8 cellular contexts compared by ENCODE assay signal in genomic region chr15:59174846-59175831, GRCh38. TPM values are rescaled to one million over a fixed set of nuclear protein-coding genes. Genes with fewer than 3 reads are reported as not detected.
DNase-seq lines count a peak whose midpoint lies in the region; ATAC-seq and TF ChIP-seq lines count a peak whose summit lies in the region.

No MANE protein-coding gene starts in this region.

- TF ChIP-seq CTCF in AG04449 (IDR thresholded peaks at IDR 0.05; ENCODE audit: insufficient read depth, low read length, missing control alignments) (peak; percentile 73), GM13977 (IDR thresholded peaks at IDR 0.05; ENCODE audit: extremely low read depth, insufficient read depth, missing control alignments) (peak; percentile 61), MM.1S (IDR thresholded peaks at IDR 0.05; ENCODE audit: low read length) (peak; percentile 53), SU-DHL-6 (IDR thresholded peaks at IDR 0.05; ENCODE audit: insufficient read depth, low read length, poor library complexity, severe bottlenecking) (peak; percentile 26), mammary epithelial cell (conservative IDR thresholded peaks at IDR 0.05 in 1 of 2, IDR thresholded peaks at IDR 0.05 in 1 of 2; ENCODE audit: extremely low read depth in 1 of 2, insufficient read depth in 1 of 2, low read depth in 1 of 2, low read length in 2 of 2) (peak; percentile 26 to 34)

- no peak overlapping the region for H3K4me2 ChIP-seq in MM.1S (ENCODE audit: low read depth, low read length)
- H3K4me2 ChIP-seq in SU-DHL-6 (ENCODE audit: low read depth, low read length, poor library complexity, severe bottlenecking): no peak overlapping the region
- H3K4me2 ChIP-seq in mammary epithelial cell (ENCODE audit: insufficient read depth, low read depth, low read length): no peak overlapping the region

- WGBS in mammary epithelial cell (ENCODE audit: low coverage, missing lambda C conversion rate): 80% methylated on average over 10 of the region's 10 CpGs

- H3K27ac ChIP-seq in MM.1S (ENCODE audit: low read length): no peak overlapping the region
- H3K27ac ChIP-seq in SU-DHL-6 (ENCODE audit: low read depth, low read length): no peak overlapping the region
- no peak overlapping the region for H3K27ac ChIP-seq in mammary epithelial cell (ENCODE audit: insufficient read depth, low read depth, low read length)

- H3K9me3 ChIP-seq in MM.1S (replicated peaks; ENCODE audit: insufficient read depth, low read length) (no peaks in the 10 kb centered on the region), SU-DHL-6 (ENCODE audit: insufficient read depth, low read length) (no peaks in the 10 kb centered on the region), mammary epithelial cell (replicated peaks; ENCODE audit: insufficient read depth, low read length) (no peaks in the 10 kb centered on the region)

- H2AFZ ChIP-seq in MM.1S (ENCODE audit: low read length) (no peak overlapping the region), SU-DHL-6 (ENCODE audit: low read depth, low read length, severe bottlenecking) (no peak overlapping the region), mammary epithelial cell (ENCODE audit: low read depth, low read length) (no peak overlapping the region)

- ATAC-seq in HG02588 (IDR thresholded peaks at IDR 0.05; ENCODE audit: unreplicated experiment): no peak

- H3K27me3 ChIP-seq in MM.1S (replicated peaks; ENCODE audit: insufficient read depth, low read length) (no peaks in the 10 kb centered on the region), SU-DHL-6 (ENCODE audit: low read length) (no peaks in the 10 kb centered on the region), mammary epithelial cell (ENCODE audit: insufficient read depth, low read length) (no peaks in the 10 kb centered on the region)

- no peaks in the 10 kb centered on the region for H3K36me3 ChIP-seq in MM.1S (replicated peaks; ENCODE audit: insufficient read depth, low read length)
- H3K36me3 ChIP-seq in SU-DHL-6 (ENCODE audit: low read length): peaks cover 72% of the 10 kb centered on the region
- H3K36me3 ChIP-seq in mammary epithelial cell (ENCODE audit: insufficient read depth, low read length): peaks cover 26% of the 10 kb centered on the region

- H3K4me1 ChIP-seq in MM.1S (ENCODE audit: low read length) (no peaks in the 10 kb centered on the region), mammary epithelial cell (ENCODE audit: insufficient read depth, low read length) (peaks cover 18% of the 10 kb centered on the region)

- H3K79me2 ChIP-seq in MM.1S (ENCODE audit: low read length) (no peaks in the 10 kb centered on the region), SU-DHL-6 (ENCODE audit: insufficient read depth, low read length) (no peaks in the 10 kb centered on the region), mammary epithelial cell (ENCODE audit: insufficient read depth, low read length) (no peaks in the 10 kb centered on the region)

- CTCF ChIA-PET in AG04449 (lab: Yijun Ruan, JAX): interaction anchor here (0.8 to 2.1 kb wide), 18 partner anchors 9 to 326 kb away, joined by 3 to 15 read pairs (median 4); no protein-coding TSS in a partner anchor
- CTCF ChIA-PET in mammary epithelial cell (lab: Charles Lee; ENCODE audit: low non-redundant PET): interaction anchor here (0.5 kb wide), 1 partner anchor 34 kb away, joined by 4 read pairs; no protein-coding TSS in a partner anchor

- no peaks in the 10 kb centered on the region for H4K20me1 ChIP-seq in MM.1S (ENCODE audit: insufficient read depth, low read length)
- no peaks in the 10 kb centered on the region for H4K20me1 ChIP-seq in SU-DHL-6 (ENCODE audit: low read depth, low read length)
- H4K20me1 ChIP-seq in mammary epithelial cell (ENCODE audit: insufficient read depth, low read length): no peaks in the 10 kb centered on the region

- H3K9me2 ChIP-seq in MM.1S (replicated peaks; ENCODE audit: insufficient read depth, low read length) (no peaks in the 10 kb centered on the region), SU-DHL-6 (replicated peaks; ENCODE audit: insufficient read depth, low read length) (no peaks in the 10 kb centered on the region)

- in situ Hi-C loops in GM13977 (cut with MboI; ENCODE audit: low pct_unique_long_range_greater_than_20kb, low sequenced_read_pairs, unreplicated experiment) (no loop called here), mammary epithelial cell (cut with MboI; ENCODE audit: low sequenced_read_pairs in 2 of 2) (no loop called here)

- dilution Hi-C loops in mammary epithelial cell (cut with HindIII; ENCODE audit: low sequenced_read_pairs): no loop called here

- H3K4me3 ChIP-seq in AG04449 (ENCODE audit: low read depth, low read length): no peak overlapping the region
- no peak overlapping the region for H3K4me3 ChIP-seq in MM.1S (ENCODE audit: low read length)
- H3K4me3 ChIP-seq in SU-DHL-6 (ENCODE audit: insufficient read depth, low read length, poor library complexity, severe bottlenecking): no peak overlapping the region
- no peak overlapping the region for H3K4me3 ChIP-seq in mammary epithelial cell (replicated peaks in 1 of 3; ENCODE audit: insufficient read depth in 1 of 3, low read depth in 2 of 3, low read length in 3 of 3)

- H3K9ac ChIP-seq in MM.1S (ENCODE audit: low read length): no peak overlapping the region
- no peak overlapping the region for H3K9ac ChIP-seq in SU-DHL-6 (ENCODE audit: low read length)
- no peak overlapping the region for H3K9ac ChIP-seq in mammary epithelial cell (ENCODE audit: insufficient read depth, low read length)

- H3F3A ChIP-seq in MM.1S (ENCODE audit: insufficient read depth, low read length): no peaks in the 10 kb centered on the region
- peaks cover 23% of the 10 kb centered on the region for H3F3A ChIP-seq in SU-DHL-6 (ENCODE audit: insufficient read depth)

- no TSS peak for BruUV-seq in mammary epithelial cell (replicated peaks; lab: Mats Ljungman, UMichigan)

- intact Hi-C loops in mammary epithelial cell (cut with micrococcal nuclease): loop anchor here (1.0 kb wide), 1 partner anchor 317 kb away; no protein-coding TSS in a partner anchor

- DNase-seq in AG04449 (ENCODE audit: low read depth, low spot score) (no peak), GM13977 (ENCODE audit: low spot score) (peak; percentile 58), MM.1S (peak; percentile 19), mammary epithelial cell (peak; percentile 67), kidney tubule cell (ENCODE audit: low spot score) (peak; percentile 79)
- peak; percentile 40 for DNase-seq in stimulated activated CD4-positive, alpha-beta T cell treated with anti-CD3 and anti-CD28 coated beads, Interleukin-1b, Interleukin-23, amount 100 ng/mL, for 48 hours

- POLR2A ChIA-PET in AG04449 (lab: Yijun Ruan, JAX): interaction anchor here (1.1 kb wide), 1 partner anchor 197 kb away, joined by 5 read pairs; the partner anchor contains the start of gene MYO1E

RNA-seq across cellular contexts. Expression of gene LDHAL6B, which starts 31.5 kb away (rescaled TPM):
- not detected for total RNA-seq in mammary epithelial cell
- polyA plus RNA-seq in mammary epithelial cell: not detected
- polyA minus RNA-seq in mammary epithelial cell: not detected
